16 cellular contexts compared by ENCODE assay signal in genomic region chr13:25352806-25353205, GRCh38. TPM values are rescaled to one million over a fixed set of nuclear protein-coding genes. Genes with fewer than 3 reads are reported as not detected.
DNase-seq lines count a peak whose midpoint lies in the region; TF ChIP-seq lines count a peak whose summit lies in the region.
"Had no signal": no experiment of that assay in that cellular context is flagged by ENCODE, and none has a peak within 500 bp of the region (broad histone marks: within the 10 kb centered on the region; RNA-seq: fewer than 3 reads in every experiment).

No MANE protein-coding gene starts in this region.

- H4K20me1 ChIP-seq in neural progenitor cell (ENCODE audit: low read depth) = no peaks in the 10 kb centered on the region
- H4K20me1 ChIP-seq: BLaER1 had no signal

- H3K9me3 Mint-ChIP-seq in endothelial cell (ENCODE audit: unreplicated experiment) (no peaks in the 10 kb centered on the region), neural progenitor cell (peaks cover 2% of the 10 kb centered on the region)
- H3K9me3 Mint-ChIP-seq: CD4-positive, CD25-positive, alpha-beta regulatory T cell; CD8-positive, alpha-beta T cell; H9 had no signal

- H3K36me3 ChIP-seq in neural progenitor cell = no peaks in the 10 kb centered on the region
- H3K36me3 ChIP-seq: BLaER1 had no signal

- H3K27ac ChIP-seq in neural progenitor cell = no peak overlapping the region
- H3K27ac ChIP-seq: 22Rv1, BLaER1, C4-2B had no signal

- no peaks in the 10 kb centered on the region for H3K9me3 ChIP-seq in neural progenitor cell (ENCODE audit: low read depth)
- H3K9me3 ChIP-seq: BLaER1, Caco-2 had no signal

- H3K79me2 ChIP-seq in neural progenitor cell (ENCODE audit: low read depth) = no peaks in the 10 kb centered on the region

- no peak overlapping the region for H3K9ac ChIP-seq in neural progenitor cell
- H3K9ac ChIP-seq: BLaER1 had no signal

- H3K27ac Mint-ChIP-seq in endothelial cell (ENCODE audit: unreplicated experiment) (peak overlapping the region; percentile 13), neural progenitor cell (peak overlapping the region; percentile 5)
- H3K27ac Mint-ChIP-seq: B cell; CD8-positive, alpha-beta T cell; H9 had no signal

- no peak overlapping the region for H3K4me2 ChIP-seq in neural progenitor cell
- H3K4me2 ChIP-seq: BLaER1 had no signal

- TF ChIP-seq CTCF in endothelial cell (IDR thresholded peaks at IDR 0.05; ENCODE audit: unreplicated experiment) (no peak), neural progenitor cell (IDR thresholded peaks at IDR 0.05) (no peak)

- DNase-seq in NCI-H2171 treated with DMSO at 0.1 percent for 48 hours (lab: John Stamatoyannopoulos, UW) (peak; percentile 2), NCI-H2171 (lab: John Stamatoyannopoulos, UW) (no peak), endothelial cell (ENCODE audit: low spot score) (no peak), neural progenitor cell (ENCODE audit: low spot score) (no peak), NCI-H446 treated with DMSO at 0.1 percent for 48 hours (lab: John Stamatoyannopoulos, UW) (no peak), NCI-H526 treated with DMSO at 0.1 percent for 48 hours (lab: John Stamatoyannopoulos, UW) (no peak)
- DNase-seq: Caco-2; CD4-positive, CD25-positive, alpha-beta regulatory T cell; CD8-positive, alpha-beta T cell; DMS153; DND-41; H9 had no signal

- H3K4me1 Mint-ChIP-seq in endothelial cell (ENCODE audit: unreplicated experiment) = peaks cover 15% of the 10 kb centered on the region
- H3K4me1 Mint-ChIP-seq in neural progenitor cell = peaks cover 5% of the 10 kb centered on the region
- H3K4me1 Mint-ChIP-seq: B cell; CD4-positive, CD25-positive, alpha-beta regulatory T cell had no signal

- no peak overlapping the region for H2AFZ ChIP-seq in neural progenitor cell (replicated peaks)

- H3K27me3 Mint-ChIP-seq in endothelial cell (ENCODE audit: unreplicated experiment) = peaks cover 5% of the 10 kb centered on the region
- no peaks in the 10 kb centered on the region for H3K27me3 Mint-ChIP-seq in neural progenitor cell (ENCODE audit: insufficient read depth, low read depth)

- H3K4me3 Mint-ChIP-seq in endothelial cell (ENCODE audit: unreplicated experiment) = peak overlapping the region; percentile 0
- H3K4me3 Mint-ChIP-seq in neural progenitor cell = no peak overlapping the region
- H3K4me3 Mint-ChIP-seq: B cell; CD4-positive, CD25-positive, alpha-beta regulatory T cell; CD8-positive, alpha-beta T cell; H9 had no signal

- H3F3A ChIP-seq in neural progenitor cell (ENCODE audit: low read depth) = no peaks in the 10 kb centered on the region

- H3K4me1 ChIP-seq in neural progenitor cell = peaks cover 8% of the 10 kb centered on the region
- H3K4me1 ChIP-seq: BLaER1, Caco-2 had no signal

- H3K27me3 ChIP-seq in neural progenitor cell = no peaks in the 10 kb centered on the region
- H3K27me3 ChIP-seq: BLaER1 had no signal

- no peak overlapping the region for H3K4me3 ChIP-seq in neural progenitor cell
- H3K4me3 ChIP-seq: BLaER1 had no signal

- H3K36me3 Mint-ChIP-seq in endothelial cell (ENCODE audit: low read depth, unreplicated experiment) (no peaks in the 10 kb centered on the region), neural progenitor cell (no peaks in the 10 kb centered on the region)
- H3K36me3 Mint-ChIP-seq: CD4-positive, CD25-positive, alpha-beta regulatory T cell; CD8-positive, alpha-beta T cell had no signal

RNA-seq across cellular contexts. Expression of gene ATP8A2, which starts 19.0 kb away (rescaled TPM):
- total RNA-seq in endothelial cell (ENCODE audit: unreplicated experiment) = 2.1 TPM
- 4.2 and 4.8 TPM in 2 replicates for total RNA-seq in neural progenitor cell (ENCODE audit: low replicate concordance)
- total RNA-seq: B cell had no signal

RNA-seq across cellular contexts. Expression of gene NUP58, which starts 51.4 kb away (rescaled TPM):
- total RNA-seq in endothelial cell (ENCODE audit: unreplicated experiment) = 49.9 TPM
- 109 and 138 TPM in 2 replicates for total RNA-seq in neural progenitor cell (ENCODE audit: low replicate concordance)
